1 cellular context compared by ENCODE assay signal in the genomic region with DNA sequence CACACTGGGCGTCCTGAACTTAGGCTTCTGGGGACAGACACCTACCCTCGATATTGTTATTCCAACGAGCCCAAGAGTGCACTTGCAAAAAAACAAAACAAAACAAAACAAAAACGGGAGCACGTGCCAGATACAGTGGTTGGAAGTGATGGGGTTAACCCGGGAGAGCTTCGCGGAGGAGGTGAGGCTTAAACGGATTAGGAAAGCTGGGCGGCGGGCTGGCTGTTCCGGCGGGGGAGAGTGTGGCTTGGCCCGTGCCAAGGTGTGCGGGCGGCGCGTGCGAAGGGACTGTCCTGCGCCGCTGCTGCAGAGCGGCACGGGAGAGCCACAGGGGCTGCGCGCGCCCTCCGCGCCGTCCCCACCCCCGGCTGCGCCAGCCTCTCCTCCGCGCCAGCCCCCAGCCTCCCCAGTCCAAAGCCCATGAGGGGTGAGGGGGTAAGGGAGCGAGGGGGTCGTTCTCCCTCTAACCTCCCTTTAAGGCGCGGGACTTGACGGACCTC.
TF ChIP-seq lines count a peak whose summit lies in the region.

No MANE protein-coding gene starts in this region.

TF ChIP-seq in HEK293, 187 proteins besides CTCF, POLR2A, EP300 and RAD21 (continued from another document):
- TF ChIP-seq ZNF248 (tag by site-specific recombination; IDR thresholded peaks at IDR 0.05): no peak
- no peak for TF ChIP-seq ZNF202 (tag by site-specific recombination; IDR thresholded peaks at IDR 0.05; ENCODE audit: borderline replicate concordance)
- TF ChIP-seq ZNF510 (tag by site-specific recombination; IDR thresholded peaks at IDR 0.05; ENCODE audit: insufficient replicate concordance): no peak
- TF ChIP-seq ZNF341 (tag by site-specific recombination; IDR thresholded peaks at IDR 0.05; ENCODE audit: low read depth): peak; percentile 84
- no peak for TF ChIP-seq ATF2 (tag by site-specific recombination; IDR thresholded peaks at IDR 0.05; ENCODE audit: low read depth)
- TF ChIP-seq ZSCAN23 (tag by site-specific recombination; IDR thresholded peaks at IDR 0.05): no peak
- no peak for TF ChIP-seq ZNF660 (tag by site-specific recombination; IDR thresholded peaks at IDR 0.05)
- TF ChIP-seq SP7 (tag by site-specific recombination; IDR thresholded peaks at IDR 0.05): peak; percentile 33; the same call in 1 of the 2 replicates
- no peak for TF ChIP-seq IKZF3 (tag by site-specific recombination; IDR thresholded peaks at IDR 0.05)
- no peak for TF ChIP-seq ZNF530 (tag by site-specific recombination; IDR thresholded peaks at IDR 0.05; ENCODE audit: low read depth)
- TF ChIP-seq ZNF571 (tag by site-specific recombination; IDR thresholded peaks at IDR 0.05): no peak
- 0 out of 2 replicates have a peak, but pooled peaks have one; percentile 18 for TF ChIP-seq ZNF580 (tag by site-specific recombination; IDR thresholded peaks at IDR 0.05)
- TF ChIP-seq ZXDB (tag by site-specific recombination; IDR thresholded peaks at IDR 0.05): peak; percentile 37
- TF ChIP-seq ZSCAN16 (tag by site-specific recombination; IDR thresholded peaks at IDR 0.05): no peak
- TF ChIP-seq ZNF558 (tag by site-specific recombination; IDR thresholded peaks at IDR 0.05): no peak
- no peak for TF ChIP-seq ZNF394 (tag by site-specific recombination; IDR thresholded peaks at IDR 0.05; ENCODE audit: borderline replicate concordance)
- peak; percentile 67 for TF ChIP-seq SP3 (tag by site-specific recombination; IDR thresholded peaks at IDR 0.05)
- TF ChIP-seq EGR2 (tag by site-specific recombination; IDR thresholded peaks at IDR 0.05; ENCODE audit: low read depth): peak; percentile 93
- TF ChIP-seq ZNF311 (tag by site-specific recombination; IDR thresholded peaks at IDR 0.05; ENCODE audit: borderline replicate concordance): no peak
- no peak for TF ChIP-seq GLI2 (tag by site-specific recombination; IDR thresholded peaks at IDR 0.05; ENCODE audit: borderline replicate concordance, low read depth)
- TF ChIP-seq ZNF140 (tag by site-specific recombination; IDR thresholded peaks at IDR 0.05): no peak
TF ChIP-seq in HEK293: peak in this region for 23.
